ENCODE assay signal across 9 cellular contexts in genomic region chr2:84939426-84940087, GRCh38. TPM values are rescaled to one million over a fixed set of nuclear protein-coding genes. Genes with fewer than 3 reads are reported as not detected.
DNase-seq lines count a peak whose midpoint lies in the region; ATAC-seq, FAIRE-seq and TF ChIP-seq lines count a peak whose summit lies in the region.
"Had no signal": no experiment of that assay in that cellular context is flagged by ENCODE, and none has a peak within 500 bp of the region (broad histone marks: within the 10 kb centered on the region; RNA-seq: fewer than 3 reads in every experiment).

No MANE protein-coding gene starts in this region.

- H3K79me2 ChIP-seq in GM12878 (ENCODE audit: control insufficient read depth, insufficient read depth, low read length) = peaks cover 34% of the 10 kb centered on the region

- CTCF ChIA-PET in GM12878 (lab: Yijun Ruan, JAX) = interaction anchor here (0.6 to 11.7 kb wide), 16 partner anchors 9 to 360 kb away, joined by 3 to 275 read pairs (median 4); partner anchors contain the start of gene TRABD2A

- 0% methylated on average over 9 of the region's 9 CpGs for WGBS in GM12878 (ENCODE audit: insufficient coverage, insufficient replicate concordance, low lambda C conversion rate, missing lambda C conversion rate)

- H3K27me3 ChIP-seq in GM12878 (replicated peaks in 1 of 2; ENCODE audit: control insufficient read depth in 2 of 2, insufficient read depth in 2 of 2, low read length in 1 of 2) = no peaks in the 10 kb centered on the region

- ATAC-seq in HG02943 (IDR thresholded peaks at IDR 0.05; ENCODE audit: low read depth, unreplicated experiment) (peak; percentile 76), GM12878 (peak; percentile 76)

- RAD21 ChIA-PET in GM12878 (lab: Charles Lee; ENCODE audit: unreplicated experiment) = interaction anchor here (0.5 to 10.8 kb wide), 20 partner anchors 8 to 599 kb away, joined by 3 to 300 read pairs (median 6); partner anchors contain the start of genes KCMF1, MAT2A and TMSB10

- H4K20me1 ChIP-seq in GM12878 (ENCODE audit: control insufficient read depth, insufficient read depth) = no peaks in the 10 kb centered on the region

- peak overlapping the region; percentile 100 for H3K27ac ChIP-seq in GM12878 (ENCODE audit: control insufficient read depth, insufficient read depth)

- H2AFZ ChIP-seq in GM12878 (ENCODE audit: control insufficient read depth, low read depth, low read length) = no peak overlapping the region

- peak overlapping the region; percentile 97 for H3K9ac ChIP-seq in GM12878 (ENCODE audit: control insufficient read depth, insufficient read depth, low read length)

- peak overlapping the region; percentile 100 for H3K4me2 ChIP-seq in GM12878 (ENCODE audit: control insufficient read depth, insufficient read depth)

- intact Hi-C loops in GM12878 (cut with micrococcal nuclease; ENCODE audit: unreplicated experiment) = loop anchor here (1.0 to 5.0 kb wide), 4 partner anchors 8 to 73 kb away; partner anchors contain the start of gene KCMF1

- peak; percentile 23 for DNase-seq in SIG-M5 (lab: John Stamatoyannopoulos, UW)
- DNase-seq in GM12878 (ENCODE audit: low read depth, low spot score) = peak; percentile 99
- peak; percentile 47 to 63 for DNase-seq in stimulated activated CD4-positive, alpha-beta T cell treated with anti-CD3 and anti-CD28 coated beads, Interleukin-4, amount 100 ng/mL, for 48 hours (ENCODE audit: low read depth in 2 of 2)
- no peak for DNase-seq in GDM1 (lab: John Stamatoyannopoulos, UW)
- no peak for DNase-seq in iPS-NIHi7 (ENCODE audit: extremely low spot score)
- DNase-seq in retina = no peak
- DNase-seq: right cardiac atrium had no signal

- peak; percentile 13; the same call in 1 of the 2 replicates for TF ChIP-seq RAD21 in GM12878 (IDR thresholded peaks at IDR 0.05; ENCODE audit: insufficient read depth, low read depth, low read length)

- POLR2A ChIA-PET in GM12878 (lab: Charles Lee) = interaction anchor here (0.5 to 14.1 kb wide), 10 partner anchors 9 to 614 kb away, joined by 5 to 265 read pairs (median 14); partner anchors contain the start of genes KCMF1 and TMSB10

- TF ChIP-seq EP300 in GM12878 (IDR thresholded peaks at IDR 0.05; ENCODE audit: borderline replicate concordance in 1 of 2, control insufficient read depth in 1 of 2, low read depth in 2 of 2, low read length in 2 of 2) = peak; percentile 51 to 54; a peak in 3 of 4 replicates

- no peaks in the 10 kb centered on the region for H3K36me3 ChIP-seq in GM12878 (ENCODE audit: control insufficient read depth in 2 of 2, insufficient read depth in 2 of 2, low read length in 1 of 2)

- H3K4me3 ChIP-seq in GM12878 = peak overlapping the region; percentile 57

- H3K9me3 ChIP-seq in GM12878 (replicated peaks; ENCODE audit: control insufficient read depth, insufficient read depth, low read length) = no peaks in the 10 kb centered on the region; the same call in 2 of the 3 replicates

- SMC1A ChIA-PET in GM12878 (lab: Charles Lee; ENCODE audit: uncharacterized antibody, unreplicated experiment) = interaction anchor here (0.9 to 22.1 kb wide), 13 partner anchors 8 to 78 kb away, joined by 3 to 378 read pairs (median 7); partner anchors contain the start of gene KCMF1

- 0 out of 6 replicates have a peak, but pooled peaks of 1 of the 3 experiments have one; percentile 5 for TF ChIP-seq CTCF in GM12878 (IDR thresholded peaks at IDR 0.05 in 2 of 3, conservative IDR thresholded peaks at IDR 0.05 in 1 of 3; ENCODE audit: control insufficient read depth in 2 of 3, extremely low read depth in 1 of 3, insufficient read depth in 1 of 3, low read depth in 3 of 3, low read length in 3 of 3)

- H3K4me1 ChIP-seq in GM12878 (ENCODE audit: control insufficient read depth, insufficient read depth, low read length) = peaks cover 50% of the 10 kb centered on the region

- in situ Hi-C loops in GM12878 (cut with MboI) = loop anchor here (25.0 kb wide), 1 partner anchor 1498 kb away; the partner anchor contains the start of gene KDM3A

- peak; percentile 89 for FAIRE-seq in GM12878 (lab: Jason Lieb, UNC)

- no TSS peak for BruUV-seq in GM12878 (replicated peaks; lab: Mats Ljungman, UMichigan)

- TF ChIP-seq POLR2A in GM18526 (IDR thresholded peaks at IDR 0.05; ENCODE audit: extremely low read depth, insufficient read length) = peak; percentile 41
- TF ChIP-seq POLR2A in GM12878 (IDR thresholded peaks at IDR 0.05; ENCODE audit: low read depth, low read length) = peak; percentile 75

TF ChIP-seq in GM12878, 131 proteins besides CTCF, POLR2A, EP300 and RAD21 (continues in another document):
- TF ChIP-seq HSF1 (IDR thresholded peaks at IDR 0.05; ENCODE audit: low read depth, low read length) = no peak
- peak; percentile 1; the same call in 1 of the 2 replicates for TF ChIP-seq CREM (IDR thresholded peaks at IDR 0.05; ENCODE audit: low read depth)
- peak; percentile 57 for TF ChIP-seq MEF2B (IDR thresholded peaks at IDR 0.05; ENCODE audit: partially characterized antibody, poor library complexity, severe bottlenecking)
- 0 out of 2 replicates have a peak, but pooled peaks have one; percentile 61 for TF ChIP-seq TARDBP (IDR thresholded peaks at IDR 0.05; ENCODE audit: borderline replicate concordance)

RNA-seq across cellular contexts. Expression of gene KCMF1, which starts 31.4 kb away (rescaled TPM):
- 33.2 and 42.8 TPM in 2 replicates for total RNA-seq in GM12878 (2013; cell fraction: nucleolus; rRNA removed)
- total RNA-seq in GM12878 (2014; rRNA removed) = 38.8 and 45.1 TPM in 2 replicates
- total RNA-seq in GM12878 (2014; rRNA removed; fragmentation: Illumina TruSeq; extraction: Trizol) = 48.2 and 51.8 TPM in 2 replicates
- total RNA-seq in GM12878 (2021) = 77.1 and 82.5 TPM in 2 replicates
- 20.8 TPM for polyA plus RNA-seq in GM12878 (2011; ENCODE audit: low read depth)
- 124 and 137 TPM in 2 replicates for polyA plus RNA-seq in GM12878 (2011; rRNA removed)
- polyA plus RNA-seq in GM12878 (2011; cell fraction: cytosol; rRNA removed) = 57.2 and 79.4 TPM in 2 replicates
- 49.0 and 62.0 TPM in 2 replicates for polyA plus RNA-seq in GM12878 (2011; cell fraction: nucleus; rRNA removed)
- 39.3 and 61.9 TPM in 2 replicates for polyA plus RNA-seq in GM12878 (2012)
- polyA plus RNA-seq in GM12878 (2014; fragmentation: Illumina TruSeq; extraction: Trizol) = 48.2 and 72.3 TPM in 2 replicates
- polyA plus RNA-seq in GM12878 (2014; fragmentation: Nextera tagmentation; extraction: Ambion mirVana) = 1 to 10 TPM; 8.4 to 9.8 TPM
- 43.1 and 47.1 TPM in 2 replicates for polyA plus RNA-seq in GM12878 (2014; rRNA removed)
- 10 to 100 TPM; 27.2 to 30.6 TPM for polyA plus RNA-seq in GM12878 (2016; fragmentation: Nextera tagmentation; extraction: Ambion mirVana)
- polyA minus RNA-seq in GM12878 (2011; rRNA and poly(A)+ RNA removed) = 67.5 and 162 TPM in 2 replicates
- 26.2 and 45.2 TPM in 2 replicates for polyA minus RNA-seq in GM12878 (2011; cell fraction: cytosol; rRNA and poly(A)+ RNA removed)
- polyA minus RNA-seq in GM12878 (2011; cell fraction: nucleus; rRNA and poly(A)+ RNA removed) = 12.5 and 16.6 TPM in 2 replicates

RNA-seq across cellular contexts. Expression of gene TMSB10, which starts 34.1 kb away (rescaled TPM):
- 67.1 and 76.3 TPM in 2 replicates for total RNA-seq in GM12878 (2013; cell fraction: nucleolus; rRNA removed)
- total RNA-seq in GM12878 (2014; rRNA removed) (3,507 and 4,221 TPM in 2 replicates), GM12878 (2014; rRNA removed; fragmentation: Illumina TruSeq; extraction: Trizol) (4,753 and 4,822 TPM in 2 replicates), GM12878 (2021) (2,058 and 2,139 TPM in 2 replicates)
- polyA plus RNA-seq in GM12878 (2011; ENCODE audit: low read depth) = 6,013 TPM
- polyA plus RNA-seq in GM12878 (2011; rRNA removed) (1,406 and 1,750 TPM in 2 replicates), GM12878 (2014; fragmentation: Illumina TruSeq; extraction: Trizol) (3,467 and 4,619 TPM in 2 replicates), GM12878 (2014; fragmentation: Nextera tagmentation; extraction: Ambion mirVana) (1,000 to 10,000 TPM; 2,817 to 3,116 TPM), GM12878 (2014; rRNA removed) (3,894 and 4,860 TPM in 2 replicates), GM12878 (2016; fragmentation: Nextera tagmentation; extraction: Ambion mirVana) (1,000 to 10,000 TPM; 3,322 to 3,441 TPM)
- 3,271 and 3,283 TPM in 2 replicates for polyA plus RNA-seq in GM12878 (2011; cell fraction: cytosol; rRNA removed)
- polyA plus RNA-seq in GM12878 (2011; cell fraction: nucleus; rRNA removed) = 1,725 and 2,378 TPM in 2 replicates
- polyA plus RNA-seq in GM12878 (2012) = 2,269 and 3,344 TPM in 2 replicates
- polyA minus RNA-seq in GM12878 (2011; rRNA and poly(A)+ RNA removed) = 292 and 578 TPM in 2 replicates
- polyA minus RNA-seq in GM12878 (2011; cell fraction: cytosol; rRNA and poly(A)+ RNA removed) = 348 and 356 TPM in 2 replicates
- 66.1 and 66.3 TPM in 2 replicates for polyA minus RNA-seq in GM12878 (2011; cell fraction: nucleus; rRNA and poly(A)+ RNA removed)

RNA-seq across cellular contexts. Expression of gene TRABD2A, which starts 58.7 kb away (rescaled TPM):
- total RNA-seq in GM12878 (2013; cell fraction: nucleolus; rRNA removed) = 17.5 and 20.8 TPM in 2 replicates
- total RNA-seq in GM12878 (2014; rRNA removed) = 7.6 and 9.8 TPM in 2 replicates
- 4.7 and 5.1 TPM in 2 replicates for total RNA-seq in GM12878 (2014; rRNA removed; fragmentation: Illumina TruSeq; extraction: Trizol)
- 5.0 and 5.7 TPM in 2 replicates for total RNA-seq in GM12878 (2021)
- 0.21 TPM for polyA plus RNA-seq in GM12878 (2011; ENCODE audit: low read depth)
- polyA plus RNA-seq in GM12878 (2011; rRNA removed) = 1.9 and 2.0 TPM in 2 replicates
- polyA plus RNA-seq in GM12878 (2011; cell fraction: cytosol; rRNA removed) = 1.8 and 2.0 TPM in 2 replicates
- polyA plus RNA-seq in GM12878 (2011; cell fraction: nucleus; rRNA removed) = 3.2 and 3.3 TPM in 2 replicates
- 0.39 and 0.49 TPM in 2 replicates for polyA plus RNA-seq in GM12878 (2012)
- polyA plus RNA-seq in GM12878 (2014; fragmentation: Illumina TruSeq; extraction: Trizol) = 5.2 and 5.3 TPM in 2 replicates
- 1 to 10 TPM; 1.4 to 2.3 TPM for polyA plus RNA-seq in GM12878 (2014; fragmentation: Nextera tagmentation; extraction: Ambion mirVana)
- 6.1 and 6.6 TPM in 2 replicates for polyA plus RNA-seq in GM12878 (2014; rRNA removed)
- 1 to 10 TPM; 3.0 to 3.1 TPM for polyA plus RNA-seq in GM12878 (2016; fragmentation: Nextera tagmentation; extraction: Ambion mirVana)
- polyA minus RNA-seq in GM12878 (2011; rRNA and poly(A)+ RNA removed) = 3.1 TPM in 2 replicates
- polyA minus RNA-seq in GM12878 (2011; cell fraction: cytosol; rRNA and poly(A)+ RNA removed) = 1.4 TPM in 1 of 2 replicates, not detected in the other
- 3.4 and 3.9 TPM in 2 replicates for polyA minus RNA-seq in GM12878 (2011; cell fraction: nucleus; rRNA and poly(A)+ RNA removed)

Comparison
In these comparisons a context has a peak if more than half of its experiments do, and no peak if none do; other contexts are left out.
1. DNase-seq: peak in SIG-M5 (single experiment), GM12878 (single experiment) and stimulated activated CD4-positive, alpha-beta T cell treated with anti-CD3 and anti-CD28 coated beads, Interleukin-4, amount 100 ng/mL, for 48 hours (2 of 2); none in GDM1 (single experiment), iPS-NIHi7 (single experiment) and retina (single experiment).